Comparison of ENCODE assay signal across 19 cellular contexts in the genomic region with DNA sequence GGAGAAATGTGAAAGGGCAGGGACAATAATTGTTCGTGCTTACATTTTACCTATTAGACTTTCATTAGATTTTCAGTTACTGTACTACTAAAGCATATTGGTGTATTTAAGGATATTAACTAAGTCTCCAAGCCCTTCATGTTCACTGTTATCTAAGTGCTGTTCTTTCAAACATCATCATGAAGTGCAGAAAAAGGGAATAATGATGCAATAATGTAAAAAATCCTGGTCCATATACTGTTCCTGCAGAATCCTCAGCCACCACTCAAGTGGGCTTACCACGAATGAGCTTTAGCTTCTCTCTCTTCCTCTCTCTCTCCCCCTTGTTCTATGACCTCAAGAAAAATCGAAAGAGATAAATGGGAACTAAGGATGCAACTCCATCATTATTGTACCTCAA.
A peak's percentile ranks its signal among the peaks of the same experiment; 100 is the strongest.
DNase-seq lines count a peak whose midpoint lies in the region; ATAC-seq and TF ChIP-seq lines count a peak whose summit lies in the region.
"Had no signal": no experiment of that assay in that cellular context is flagged by ENCODE, and none has a peak within 500 bp of the region (broad histone marks: within the 10 kb centered on the region; RNA-seq: fewer than 3 reads in every experiment).

No MANE protein-coding gene starts in this region.

- no peak for DNase-seq in cardiac muscle cell (ENCODE audit: low read depth in 1 of 2, low spot score in 1 of 2)
- no peak for DNase-seq in left cardiac atrium
- peak; percentile 11 for DNase-seq in MV-4-11 (lab: John Stamatoyannopoulos, UW)
- DNase-seq in erythroblast (lab: John Stamatoyannopoulos, UW), result peak; percentile 20 to 35
- no peak for DNase-seq in activated T-cell treated with anti-CD3 and anti-CD28 coated beads for 4 hours
- DNase-seq: AML-193; Caco-2; Calu3; CD4-positive, alpha-beta T cell; CD8-positive, alpha-beta T cell; DND-41; EL; GDM1 had no signal

- H3K27me3 ChIP-seq in cardiac muscle cell, result no peaks in the 10 kb centered on the region
- H3K27me3 ChIP-seq: BLaER1 treated with 17β-estradiol and CSF1 and Interleukin-3, amounts not matched to agents 10 nM and 100 nM had no signal

- H3K4me3 ChIP-seq in cardiac muscle cell, result no peak overlapping the region
- H3K4me3 ChIP-seq: A549; BLaER1 treated with 17β-estradiol and CSF1 and Interleukin-3, amounts not matched to agents 10 nM and 100 nM; GM12878 had no signal

- TF ChIP-seq CTCF in cardiac muscle cell (IDR thresholded peaks at IDR 0.05; ENCODE audit: low read depth, low read length), result no peak

- H3K4me1 ChIP-seq in cardiac muscle cell (ENCODE audit: low read depth), result peaks cover 34% of the 10 kb centered on the region
- H3K4me1 ChIP-seq: A549; BLaER1 treated with 17β-estradiol and CSF1 and Interleukin-3, amounts not matched to agents 10 nM and 100 nM; Caco-2 had no signal

- ATAC-seq in left cardiac atrium, result no peak
- ATAC-seq in GM18517 (IDR thresholded peaks at IDR 0.05; ENCODE audit: unreplicated experiment), result no peak
- ATAC-seq: A549; CD8-positive, alpha-beta T cell; GM12878 had no signal

- intact Hi-C loops in left cardiac atrium (cut with DNase I), result no loop called here

- no peaks in the 10 kb centered on the region for H3K9me3 ChIP-seq in cardiac muscle cell (ENCODE audit: low read depth)
- H3K9me3 ChIP-seq: A549; BLaER1 treated with 17β-estradiol and CSF1 and Interleukin-3, amounts not matched to agents 10 nM and 100 nM; Caco-2 had no signal

- peak overlapping the region; percentile 69 for H3K27ac ChIP-seq in cardiac muscle cell
- H3K27ac ChIP-seq: 22Rv1; A549; BLaER1 treated with 17β-estradiol and CSF1 and Interleukin-3, amounts not matched to agents 10 nM and 100 nM; C4-2B had no signal

- TF ChIP-seq POLR2A in erythroblast (IDR thresholded peaks at IDR 0.05; ENCODE audit: low read length), result no peak

- H3K36me3 ChIP-seq in cardiac muscle cell, result no peaks in the 10 kb centered on the region
- H3K36me3 ChIP-seq: BLaER1 treated with 17β-estradiol and CSF1 and Interleukin-3, amounts not matched to agents 10 nM and 100 nM had no signal

Comparison
In these comparisons a context has a peak if more than half of its experiments do, and no peak if none do; other contexts are left out.
1. DNase-seq: peak in MV-4-11 (single experiment) and erythroblast (2 of 2); none in cardiac muscle cell (0 of 2), left cardiac atrium (single experiment) and activated T-cell treated with anti-CD3 and anti-CD28 coated beads for 4 hours (single experiment).